Comparison of ENCODE assay signal across 1 cellular context in genomic region chr12:50099302-50100008, GRCh38.
TF ChIP-seq lines count a peak whose summit lies in the region.

No MANE protein-coding gene starts in this region.

TF ChIP-seq in IMR-90, 13 proteins besides CTCF, POLR2A, EP300 and RAD21:
- TF ChIP-seq BHLHE40 (IDR thresholded peaks at IDR 0.05; ENCODE audit: low read depth, low read length) (no peak), SMC3 (IDR thresholded peaks at IDR 0.05; ENCODE audit: low read depth, low read length) (no peak), RFX5 (IDR thresholded peaks at IDR 0.05; ENCODE audit: low read depth, low read length) (no peak), CHD1 (IDR thresholded peaks at IDR 0.05; ENCODE audit: low read depth, low read length) (no peak), MAZ (IDR thresholded peaks at IDR 0.05; ENCODE audit: borderline replicate concordance, low read depth, low read length) (no peak), MAFK (IDR thresholded peaks at IDR 0.05; ENCODE audit: low read depth, low read length) (no peak), MXI1 (IDR thresholded peaks at IDR 0.05; ENCODE audit: borderline replicate concordance, low read depth, low read length) (no peak), CEBPB (IDR thresholded peaks at IDR 0.05; ENCODE audit: low read depth, low read length) (no peak), FOS (IDR thresholded peaks at IDR 0.05; ENCODE audit: low read depth, low read length) (no peak), RCOR1 (IDR thresholded peaks at IDR 0.05; ENCODE audit: insufficient replicate concordance, low read length) (no peak), USF2 (IDR thresholded peaks at IDR 0.05; ENCODE audit: low read depth, low read length) (no peak), ELK1 (IDR thresholded peaks at IDR 0.05; ENCODE audit: borderline replicate concordance, low read depth, low read length) (no peak)
TF ChIP-seq in IMR-90: peak in this region for 0.
